Comparison of ENCODE assay signal across 9 cellular contexts in the genomic region with DNA sequence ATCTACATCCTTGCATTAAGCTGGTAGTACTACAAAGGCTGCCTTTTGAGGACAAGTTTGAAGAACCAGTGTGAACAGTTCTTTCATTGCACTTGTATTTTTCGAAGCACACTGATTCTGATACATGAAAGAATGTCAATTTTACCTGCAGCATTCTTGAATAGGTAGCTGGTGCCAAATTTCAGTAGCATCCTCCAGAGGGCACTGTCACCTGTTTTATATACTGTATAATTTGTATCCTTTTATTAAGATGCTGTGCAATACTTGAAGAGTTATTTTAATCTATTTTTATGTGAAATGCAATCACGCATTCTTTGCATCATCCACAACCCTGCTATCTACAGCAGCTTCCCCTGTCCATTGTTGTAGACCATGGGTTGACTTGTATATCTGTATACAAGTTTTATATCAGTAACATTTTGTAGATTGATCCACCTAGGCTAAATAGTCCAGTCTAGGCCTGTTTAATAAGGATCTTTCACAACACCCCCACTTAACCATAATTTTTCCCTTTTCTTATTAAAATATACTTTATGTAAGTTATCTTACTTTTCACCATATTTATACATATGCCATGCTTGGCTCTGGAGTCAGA.
A peak's percentile ranks its signal among the peaks of the same experiment; 100 is the strongest.
DNase-seq lines count a peak whose midpoint lies in the region; ATAC-seq, FAIRE-seq and TF ChIP-seq lines count a peak whose summit lies in the region.
"Had no signal": no experiment of that assay in that cellular context is flagged by ENCODE, and none has a peak within 500 bp of the region (broad histone marks: within the 10 kb centered on the region; RNA-seq: fewer than 3 reads in every experiment).

No MANE protein-coding gene starts in this region.

- peak in 2 of 3 experiments; percentile 54 to 57 for TF ChIP-seq CTCF in keratinocyte (optimal IDR thresholded peaks at IDR 0.05 in 1 of 3, IDR thresholded peaks at IDR 0.05 in 1 of 3, conservative IDR thresholded peaks at IDR 0.05 in 1 of 3; ENCODE audit: extremely low read depth in 1 of 3, insufficient read depth in 2 of 3, low read length in 3 of 3)

- no peak for ATAC-seq in GM19463 (IDR thresholded peaks at IDR 0.05; ENCODE audit: unreplicated experiment)
- no peak for ATAC-seq in stimulated activated naive CD8-positive, alpha-beta T cell treated with anti-CD3 and anti-CD28 coated beads, Interleukin-15, Interleukin-2, amounts not matched to agents 100 U/mL and 50 U/mL, for 24 hours

- no peaks in the 10 kb centered on the region for H3K27me3 ChIP-seq in keratinocyte (ENCODE audit: control insufficient read depth, extremely low read depth, insufficient read depth, low read length)

- H3K36me3 ChIP-seq in keratinocyte (ENCODE audit: control insufficient read depth in 2 of 2, extremely low read depth in 1 of 2, insufficient read depth in 2 of 2, low read length in 2 of 2) = no peaks in the 10 kb centered on the region

- no peaks in the 10 kb centered on the region for H4K20me1 ChIP-seq in keratinocyte (ENCODE audit: control insufficient read depth, extremely low read depth, insufficient read depth, low read length)

- H3K79me2 ChIP-seq in keratinocyte (ENCODE audit: control insufficient read depth, insufficient read depth, low read length) = no peaks in the 10 kb centered on the region

- no peaks in the 10 kb centered on the region for H3K4me1 ChIP-seq in keratinocyte (ENCODE audit: control insufficient read depth, extremely low read depth, insufficient read depth, low read length)

- no peak overlapping the region for H2AFZ ChIP-seq in keratinocyte (ENCODE audit: control insufficient read depth, low read length)

- no peaks in the 10 kb centered on the region for H3K9me1 ChIP-seq in keratinocyte (ENCODE audit: control insufficient read depth, extremely low read depth, insufficient read depth, low read length)

- in situ Hi-C loops in Caki2 (cut with HindIII; ENCODE audit: low pct_unique_long_range_greater_than_20kb, low sequenced_read_pairs) (no loop called here), KBM-7 (cut with MboI; ENCODE audit: low pct_unique_long_range_greater_than_20kb, low sequenced_read_pairs) (no loop called here)

- no peak overlapping the region for H3K4me2 ChIP-seq in keratinocyte (ENCODE audit: control insufficient read depth, extremely low read depth, insufficient read depth, low read depth, low read length)

- no peak overlapping the region for H3K4me3 ChIP-seq in keratinocyte (ENCODE audit: control insufficient read depth in 2 of 3, extremely low read depth in 1 of 3, insufficient read depth in 2 of 3, low read depth in 1 of 3, low read length in 3 of 3)

- H3K9me3 ChIP-seq in keratinocyte (ENCODE audit: control insufficient read depth, low read depth, low read length) = no peaks in the 10 kb centered on the region

- FAIRE-seq in keratinocyte (lab: Jason Lieb, UNC) = peak; percentile 81

- no peak overlapping the region for H3K27ac ChIP-seq in keratinocyte (ENCODE audit: control insufficient read depth, insufficient read depth, low read length)

- dilution Hi-C loops in keratinocyte (cut with MboI; ENCODE audit: extremely low pct_ligation_motif_present, low sequenced_read_pairs) = no loop called here

- DNase-seq in Caki2 (ENCODE audit: low read depth) (peak; percentile 18), KBM-7 (peak; percentile 4), SW480 (ENCODE audit: low spot score) (peak; percentile 27), keratinocyte (ENCODE audit: low read depth, low spot score) (no peak), DMS79 treated with DMSO at 0.1 percent for 48 hours (lab: John Stamatoyannopoulos, UW) (no peak)
- DNase-seq in activated CD4-positive, alpha-beta T cell treated with anti-CD3 and anti-CD28 coated beads for 48 hours = no peak
- no peak for DNase-seq in stimulated activated naive CD8-positive, alpha-beta T cell treated with anti-CD3 and anti-CD28 coated beads, Interleukin-15, Interleukin-2, amounts not matched to agents 100 U/mL and 50 U/mL, for 24 hours
- DNase-seq: SHP77 treated with DMSO at 0.1 percent for 48 hours had no signal

- no peak overlapping the region for H3K9ac ChIP-seq in keratinocyte (ENCODE audit: control insufficient read depth, extremely low read depth, insufficient read depth, low read length)

Comparison
In these comparisons a context has a peak if more than half of its experiments do, and no peak if none do; other contexts are left out.
1. DNase-seq: peak in Caki2 (single experiment), KBM-7 (single experiment) and SW480 (single experiment); none in keratinocyte (single experiment), DMS79 treated with DMSO at 0.1 percent for 48 hours (single experiment), activated CD4-positive, alpha-beta T cell treated with anti-CD3 and anti-CD28 coated beads for 48 hours (single experiment) and stimulated activated naive CD8-positive, alpha-beta T cell treated with anti-CD3 and anti-CD28 coated beads, Interleukin-15, Interleukin-2, amounts not matched to agents 100 U/mL and 50 U/mL, for 24 hours (single experiment).